ENCODE assay signal across 18 cellular contexts in the genomic region with DNA sequence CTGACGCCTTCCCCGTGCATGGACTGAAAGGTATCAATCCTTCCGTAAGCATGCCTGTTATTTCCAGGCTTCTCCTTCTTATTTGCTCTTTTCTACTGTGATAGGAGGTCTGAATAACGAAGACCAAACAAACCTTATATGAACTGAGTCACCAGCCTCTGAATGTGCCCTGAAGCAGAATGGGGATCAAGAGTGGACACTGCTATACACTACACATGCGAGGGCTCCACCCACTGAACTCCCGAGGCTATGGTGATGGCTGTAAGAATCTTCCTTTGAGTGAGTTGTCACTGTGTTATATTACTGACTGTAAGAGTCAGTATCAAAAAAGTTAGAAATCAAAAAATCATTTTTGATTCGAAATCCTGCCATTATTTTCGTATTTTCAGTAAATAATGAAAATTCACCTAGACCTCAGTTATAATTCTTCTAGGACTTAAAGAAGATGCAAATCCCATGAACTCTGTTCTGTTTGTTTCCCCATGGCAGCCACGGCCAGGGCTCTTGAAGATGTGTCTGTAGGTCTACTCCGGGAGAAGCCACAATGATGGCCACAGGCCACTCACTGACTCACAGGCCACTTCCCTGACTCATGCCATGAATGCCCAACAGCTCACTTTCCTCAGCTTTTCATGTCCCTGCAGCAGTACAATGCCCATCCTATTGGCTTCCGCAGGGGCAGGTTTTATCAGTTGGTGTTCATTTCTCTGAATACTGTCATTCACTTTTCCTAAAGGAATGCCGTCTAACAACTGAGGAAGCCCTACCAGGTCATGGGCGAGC. TPM values are rescaled to one million over a fixed set of nuclear protein-coding genes. Genes with fewer than 3 reads are reported as not detected.
DNase-seq lines count a peak whose midpoint lies in the region; ATAC-seq and TF ChIP-seq lines count a peak whose summit lies in the region.
"Had no signal": no experiment of that assay in that cellular context is flagged by ENCODE, and none has a peak within 500 bp of the region (broad histone marks: within the 10 kb centered on the region; RNA-seq: fewer than 3 reads in every experiment).

No MANE protein-coding gene starts in this region.

- no peaks in the 10 kb centered on the region for H3K27me3 ChIP-seq in WERI-Rb-1 (ENCODE audit: insufficient read depth, low read depth, severe bottlenecking)
- H3K27me3 ChIP-seq: upper lobe of left lung had no signal

- no peak overlapping the region for H3K4me3 ChIP-seq in WERI-Rb-1 (ENCODE audit: low read depth, low read length)
- H3K4me3 ChIP-seq: skin epidermis, upper lobe of left lung had no signal

- no peak for DNase-seq in activated naive CD8-positive, alpha-beta T cell treated with anti-CD3 and anti-CD28 coated beads, Interleukin-2, amount 50 U/mL, for 24 hours
- DNase-seq in activated T-helper 2 cell treated with anti-CD3 and anti-CD28 coated beads, Interferon-gamma antibody, Interleukin-2, Interleukin-4, amounts not matched to agents 10 μg/mL and 5 μg/mL and 100 μg/mL, durations not matched to agents 14 hours and 24 hours and 36 hours (ENCODE audit: low spot score), result no peak
- DNase-seq in fibroblast of gingiva (ENCODE audit: low read depth), result peak; percentile 25
- DNase-seq in stromal cell of bone marrow (ENCODE audit: low read depth), result peak; percentile 39
- DNase-seq in WERI-Rb-1, result no peak
- DNase-seq: 8988T; activated CD4-positive, alpha-beta T cell treated with anti-CD3 and anti-CD28 coated beads for 1 hour; activated naive CD4-positive, alpha-beta T cell treated with anti-CD3 and anti-CD28 coated beads, Interleukin-2, amount 10 ng/mL, durations not matched to agents 7 days and 5 days; CD4-positive, alpha-beta T cell; hippocampal formation; left cardiac atrium; NCI-H1105 treated with DMSO at 0.1 percent for 48 hours; NCI-H2171 treated with DMSO at 0.1 percent for 48 hours; upper lobe of left lung had no signal

- H3K9me3 ChIP-seq in WERI-Rb-1 (ENCODE audit: severe bottlenecking), result no peaks in the 10 kb centered on the region
- H3K9me3 ChIP-seq: upper lobe of left lung had no signal

- peaks cover 75% of the 10 kb centered on the region for H3K36me3 ChIP-seq in WERI-Rb-1

- H3K4me1 Mint-ChIP-seq in activated naive CD8-positive, alpha-beta T cell (ENCODE audit: low read depth), result peaks cover 2% of the 10 kb centered on the region
- peaks cover 12% of the 10 kb centered on the region for H3K4me1 Mint-ChIP-seq in activated naive CD8-positive, alpha-beta T cell treated with anti-CD3 and anti-CD28 coated beads, Interleukin-2, amount 50 U/mL, for 24 hours
- peaks cover 6% of the 10 kb centered on the region for H3K4me1 Mint-ChIP-seq in activated T-helper 2 cell treated with anti-CD3 and anti-CD28 coated beads, Interferon-gamma antibody, Interleukin-2, Interleukin-4, amounts not matched to agents 10 μg/mL and 5 μg/mL and 100 μg/mL, durations not matched to agents 14 hours and 24 hours and 36 hours (ENCODE audit: low read depth)
- H3K4me1 Mint-ChIP-seq: activated naive CD4-positive, alpha-beta T cell treated with anti-CD3 and anti-CD28 coated beads, Interleukin-2, amount 10 ng/mL, durations not matched to agents 7 days and 5 days had no signal

- H3K9me3 Mint-ChIP-seq in activated naive CD8-positive, alpha-beta T cell (ENCODE audit: low read depth), result no peaks in the 10 kb centered on the region
- H3K9me3 Mint-ChIP-seq in activated naive CD8-positive, alpha-beta T cell treated with anti-CD3 and anti-CD28 coated beads, Interleukin-2, amount 50 U/mL, for 24 hours, result no peaks in the 10 kb centered on the region
- H3K9me3 Mint-ChIP-seq in activated T-helper 2 cell treated with anti-CD3 and anti-CD28 coated beads, Interferon-gamma antibody, Interleukin-2, Interleukin-4, amounts not matched to agents 10 μg/mL and 5 μg/mL and 100 μg/mL, durations not matched to agents 14 hours and 24 hours and 36 hours, result no peaks in the 10 kb centered on the region
- H3K9me3 Mint-ChIP-seq: activated naive CD4-positive, alpha-beta T cell treated with anti-CD3 and anti-CD28 coated beads, Interleukin-2, amount 10 ng/mL, durations not matched to agents 7 days and 5 days; CD4-positive, alpha-beta T cell had no signal

- peak overlapping the region; percentile 22 for H3K27ac Mint-ChIP-seq in activated naive CD8-positive, alpha-beta T cell
- no peak overlapping the region for H3K27ac Mint-ChIP-seq in activated naive CD8-positive, alpha-beta T cell treated with anti-CD3 and anti-CD28 coated beads, Interleukin-2, amount 50 U/mL, for 24 hours
- peak overlapping the region; percentile 25 for H3K27ac Mint-ChIP-seq in activated T-helper 2 cell treated with anti-CD3 and anti-CD28 coated beads, Interferon-gamma antibody, Interleukin-2, Interleukin-4, amounts not matched to agents 10 μg/mL and 5 μg/mL and 100 μg/mL, durations not matched to agents 14 hours and 24 hours and 36 hours
- H3K27ac Mint-ChIP-seq: activated naive CD4-positive, alpha-beta T cell treated with anti-CD3 and anti-CD28 coated beads, Interleukin-2, amount 10 ng/mL, durations not matched to agents 7 days and 5 days; CD4-positive, alpha-beta T cell had no signal

- peaks cover 13% of the 10 kb centered on the region for H3K36me3 Mint-ChIP-seq in activated naive CD8-positive, alpha-beta T cell
- peaks cover 40% of the 10 kb centered on the region for H3K36me3 Mint-ChIP-seq in activated naive CD8-positive, alpha-beta T cell treated with anti-CD3 and anti-CD28 coated beads, Interleukin-2, amount 50 U/mL, for 24 hours (ENCODE audit: low read depth)
- peaks cover 72% of the 10 kb centered on the region for H3K36me3 Mint-ChIP-seq in activated T-helper 2 cell treated with anti-CD3 and anti-CD28 coated beads, Interferon-gamma antibody, Interleukin-2, Interleukin-4, amounts not matched to agents 10 μg/mL and 5 μg/mL and 100 μg/mL, durations not matched to agents 14 hours and 24 hours and 36 hours (ENCODE audit: low read depth)

- no peak for ATAC-seq in activated naive CD8-positive, alpha-beta T cell treated with anti-CD3 and anti-CD28 coated beads, Interleukin-2, amount 50 U/mL, for 24 hours
- ATAC-seq in HG03342 (IDR thresholded peaks at IDR 0.05; ENCODE audit: unreplicated experiment), result no peak
- ATAC-seq in HG02759 (IDR thresholded peaks at IDR 0.05; ENCODE audit: unreplicated experiment), result no peak
- ATAC-seq: left cardiac atrium had no signal

- H3K27me3 Mint-ChIP-seq in activated naive CD8-positive, alpha-beta T cell, result no peaks in the 10 kb centered on the region
- no peaks in the 10 kb centered on the region for H3K27me3 Mint-ChIP-seq in activated naive CD8-positive, alpha-beta T cell treated with anti-CD3 and anti-CD28 coated beads, Interleukin-2, amount 50 U/mL, for 24 hours
- H3K27me3 Mint-ChIP-seq in activated T-helper 2 cell treated with anti-CD3 and anti-CD28 coated beads, Interferon-gamma antibody, Interleukin-2, Interleukin-4, amounts not matched to agents 10 μg/mL and 5 μg/mL and 100 μg/mL, durations not matched to agents 14 hours and 24 hours and 36 hours (ENCODE audit: low read depth), result no peaks in the 10 kb centered on the region
- H3K27me3 Mint-ChIP-seq: activated naive CD4-positive, alpha-beta T cell treated with anti-CD3 and anti-CD28 coated beads, Interleukin-2, amount 10 ng/mL, durations not matched to agents 7 days and 5 days; CD4-positive, alpha-beta T cell had no signal

- no peak overlapping the region for H3K27ac ChIP-seq in WERI-Rb-1
- H3K27ac ChIP-seq: skin epidermis, upper lobe of left lung had no signal

- no peak overlapping the region for H3K4me3 Mint-ChIP-seq in activated naive CD8-positive, alpha-beta T cell
- H3K4me3 Mint-ChIP-seq in activated naive CD8-positive, alpha-beta T cell treated with anti-CD3 and anti-CD28 coated beads, Interleukin-2, amount 50 U/mL, for 24 hours, result no peak overlapping the region
- H3K4me3 Mint-ChIP-seq in activated T-helper 2 cell treated with anti-CD3 and anti-CD28 coated beads, Interferon-gamma antibody, Interleukin-2, Interleukin-4, amounts not matched to agents 10 μg/mL and 5 μg/mL and 100 μg/mL, durations not matched to agents 14 hours and 24 hours and 36 hours (ENCODE audit: low read depth), result no peak overlapping the region
- H3K4me3 Mint-ChIP-seq: activated naive CD4-positive, alpha-beta T cell treated with anti-CD3 and anti-CD28 coated beads, Interleukin-2, amount 10 ng/mL, durations not matched to agents 7 days and 5 days; CD4-positive, alpha-beta T cell had no signal

- no peak for TF ChIP-seq CTCF in WERI-Rb-1 (IDR thresholded peaks at IDR 0.05; ENCODE audit: low read depth, low read length)

- intact Hi-C loops in activated T-helper 2 cell treated with anti-CD3 and anti-CD28 coated beads, Interferon-gamma antibody, Interleukin-2, Interleukin-4, amounts not matched to agents 10 μg/mL and 5 μg/mL and 100 μg/mL, durations not matched to agents 14 hours and 24 hours and 36 hours (cut with micrococcal nuclease), result no loop called here

RNA-seq across cellular contexts. Expression of gene ZZEF1, which starts 54.7 kb away (rescaled TPM):
- 36.4 and 38.5 TPM in 2 replicates for total RNA-seq in activated T-helper 2 cell treated with anti-CD3 and anti-CD28 coated beads, Interferon-gamma antibody, Interleukin-2, Interleukin-4, amounts not matched to agents 10 μg/mL and 5 μg/mL and 100 μg/mL, durations not matched to agents 14 hours and 24 hours and 36 hours

RNA-seq across cellular contexts. Expression of gene CYB5D2, which starts 54.9 kb away (rescaled TPM):
- total RNA-seq in activated T-helper 2 cell treated with anti-CD3 and anti-CD28 coated beads, Interferon-gamma antibody, Interleukin-2, Interleukin-4, amounts not matched to agents 10 μg/mL and 5 μg/mL and 100 μg/mL, durations not matched to agents 14 hours and 24 hours and 36 hours, result 5.4 and 6.0 TPM in 2 replicates

Comparison
In these comparisons a context has a peak if more than half of its experiments do, and no peak if none do; other contexts are left out.
1. DNase-seq: peak in fibroblast of gingiva (single experiment) and stromal cell of bone marrow (single experiment); none in activated naive CD8-positive, alpha-beta T cell treated with anti-CD3 and anti-CD28 coated beads, Interleukin-2, amount 50 U/mL, for 24 hours (single experiment), activated T-helper 2 cell treated with anti-CD3 and anti-CD28 coated beads, Interferon-gamma antibody, Interleukin-2, Interleukin-4, amounts not matched to agents 10 μg/mL and 5 μg/mL and 100 μg/mL, durations not matched to agents 14 hours and 24 hours and 36 hours (single experiment) and WERI-Rb-1 (single experiment).